1 cellular context compared by ENCODE assay signal in genomic region chr16:87345721-87346424, GRCh38.
TF ChIP-seq lines count a peak whose summit lies in the region.

No MANE protein-coding gene starts in this region.

TF ChIP-seq in H1, 55 proteins besides CTCF, POLR2A, EP300 and RAD21:
- no peak for TF ChIP-seq ATF3 (IDR thresholded peaks at IDR 0.05; ENCODE audit: insufficient read depth, low read depth, low read length)
- TF ChIP-seq GTF2F1 (IDR thresholded peaks at IDR 0.05; ENCODE audit: borderline replicate concordance, low read depth, low read length) = no peak
- TF ChIP-seq NANOG (IDR thresholded peaks at IDR 0.05; ENCODE audit: insufficient read depth, low read depth, low read length, poor library complexity, severe bottlenecking) = no peak
- TF ChIP-seq CHD2 (IDR thresholded peaks at IDR 0.05; ENCODE audit: low read length) = no peak
- no peak for TF ChIP-seq KDM1A (IDR thresholded peaks at IDR 0.05; ENCODE audit: borderline replicate concordance, low read length)
- TF ChIP-seq KDM4A (IDR thresholded peaks at IDR 0.05; ENCODE audit: low read depth, low read length, severe bottlenecking) = no peak
